1 cellular context compared by ENCODE assay signal in genomic region chr2:54570925-54571694, GRCh38.
TF ChIP-seq lines count a peak whose summit lies in the region.

No MANE protein-coding gene starts in this region.

TF ChIP-seq in K562, 482 proteins besides CTCF, POLR2A, EP300 and RAD21 (continued from another document and continues in another):
- TF ChIP-seq TAL1 (IDR thresholded peaks at IDR 0.05) (peak; percentile 66), BRF2 (IDR thresholded peaks at IDR 0.05; ENCODE audit: borderline replicate concordance, insufficient read depth, insufficient read length) (no peak), CAMTA2 (CRISPR knock-in tag; conservative IDR thresholded peaks at IDR 0.05) (no peak), GABPB1 (CRISPR knock-in tag; IDR thresholded peaks at IDR 0.05) (no peak), FOXK1 (CRISPR knock-in tag; IDR thresholded peaks at IDR 0.05; ENCODE audit: borderline replicate concordance) (no peak), DMBX1 (CRISPR knock-in tag; IDR thresholded peaks at IDR 0.05; ENCODE audit: borderline replicate concordance) (peak; percentile 78; the same call in 1 of the 2 replicates), NFXL1 (CRISPR knock-in tag; IDR thresholded peaks at IDR 0.05) (no peak), CREB1 (IDR thresholded peaks at IDR 0.05) (no peak), CREB1 (CRISPR knock-in tag; IDR thresholded peaks at IDR 0.05) (no peak), TAF1 (IDR thresholded peaks at IDR 0.05; ENCODE audit: control insufficient read depth, extremely low read depth, insufficient read depth, low read length, severe bottlenecking) (peak; percentile 24), ZFP30 (CRISPR knock-in tag; IDR thresholded peaks at IDR 0.05; ENCODE audit: borderline replicate concordance) (no peak), NFIC (IDR thresholded peaks at IDR 0.05) (peak; percentile 60), MXI1 (IDR thresholded peaks at IDR 0.05; ENCODE audit: low read depth, low read length) (no peak), TAF7 (tag; IDR thresholded peaks at IDR 0.05) (no peak), MED1 (CRISPR knock-in tag; IDR thresholded peaks at IDR 0.05; ENCODE audit: borderline replicate concordance) (no peak), GTF2B (IDR thresholded peaks at IDR 0.05; ENCODE audit: extremely low read depth, insufficient read length) (no peak), ZBTB9 (CRISPR knock-in tag; IDR thresholded peaks at IDR 0.05) (peak; percentile 26; the same call in 1 of the 2 replicates), CBX8 (IDR thresholded peaks at IDR 0.05; ENCODE audit: borderline replicate concordance, extremely low read depth, low read depth, low read length, poor library complexity, severe bottlenecking) (no peak), ETV5 (CRISPR knock-in tag; IDR thresholded peaks at IDR 0.05; ENCODE audit: low read depth) (no peak), ZKSCAN8 (CRISPR knock-in tag; IDR thresholded peaks at IDR 0.05) (no peak), SPI1 (IDR thresholded peaks at IDR 0.05; ENCODE audit: borderline replicate concordance, low read depth, low read length) (peak; percentile 90), NFE2 (IDR thresholded peaks at IDR 0.05; ENCODE audit: low read depth) (peak; percentile 35; the same call in 1 of the 2 replicates), NCOA4 (IDR thresholded peaks at IDR 0.05; ENCODE audit: partially characterized antibody) (no peak), ZNF695 (CRISPR knock-in tag; IDR thresholded peaks at IDR 0.05) (no peak), SMARCE1 (IDR thresholded peaks at IDR 0.05) (peak; percentile 77), THAP7 (CRISPR knock-in tag; IDR thresholded peaks at IDR 0.05) (no peak), MYBL2 (IDR thresholded peaks at IDR 0.05; ENCODE audit: low read depth) (no peak), MYBL2 (CRISPR knock-in tag; IDR thresholded peaks at IDR 0.05; ENCODE audit: borderline replicate concordance) (no peak), ZBTB40 (IDR thresholded peaks at IDR 0.05) (0 out of 2 replicates have a peak, but pooled peaks have one; percentile 34), ZBTB40 (CRISPR knock-in tag; IDR thresholded peaks at IDR 0.05) (no peak), PHF21A (IDR thresholded peaks at IDR 0.05; ENCODE audit: borderline replicate concordance, low read depth) (no peak), ZNF766 (CRISPR knock-in tag; conservative IDR thresholded peaks at IDR 0.05) (peak; percentile 66; the same call in 1 of the 2 replicates), PURB (CRISPR knock-in tag; IDR thresholded peaks at IDR 0.05; ENCODE audit: low read depth) (no peak), LEF1 (IDR thresholded peaks at IDR 0.05) (peak; percentile 67; the same call in 1 of the 2 replicates), GMEB1 (CRISPR knock-in tag; IDR thresholded peaks at IDR 0.05) (no peak), TRIM24 (IDR thresholded peaks at IDR 0.05) (peak in 1 of 2 experiments; percentile 46; a peak in 1 of 4 replicates), RFX7 (CRISPR knock-in tag; IDR thresholded peaks at IDR 0.05) (no peak), CEBPB (tag; IDR thresholded peaks at IDR 0.05) (no peak), ZNF263 (CRISPR knock-in tag; IDR thresholded peaks at IDR 0.05; ENCODE audit: borderline replicate concordance) (no peak), ZSCAN32 (CRISPR knock-in tag; IDR thresholded peaks at IDR 0.05) (no peak), NR2F6 (CRISPR knock-in tag; IDR thresholded peaks at IDR 0.05) (no peak), ZNF124 (CRISPR knock-in tag; IDR thresholded peaks at IDR 0.05) (no peak), PKNOX1 (IDR thresholded peaks at IDR 0.05) (peak; percentile 96), RREB1 (CRISPR knock-in tag; IDR thresholded peaks at IDR 0.05) (no peak)
